In the genomic region with DNA sequence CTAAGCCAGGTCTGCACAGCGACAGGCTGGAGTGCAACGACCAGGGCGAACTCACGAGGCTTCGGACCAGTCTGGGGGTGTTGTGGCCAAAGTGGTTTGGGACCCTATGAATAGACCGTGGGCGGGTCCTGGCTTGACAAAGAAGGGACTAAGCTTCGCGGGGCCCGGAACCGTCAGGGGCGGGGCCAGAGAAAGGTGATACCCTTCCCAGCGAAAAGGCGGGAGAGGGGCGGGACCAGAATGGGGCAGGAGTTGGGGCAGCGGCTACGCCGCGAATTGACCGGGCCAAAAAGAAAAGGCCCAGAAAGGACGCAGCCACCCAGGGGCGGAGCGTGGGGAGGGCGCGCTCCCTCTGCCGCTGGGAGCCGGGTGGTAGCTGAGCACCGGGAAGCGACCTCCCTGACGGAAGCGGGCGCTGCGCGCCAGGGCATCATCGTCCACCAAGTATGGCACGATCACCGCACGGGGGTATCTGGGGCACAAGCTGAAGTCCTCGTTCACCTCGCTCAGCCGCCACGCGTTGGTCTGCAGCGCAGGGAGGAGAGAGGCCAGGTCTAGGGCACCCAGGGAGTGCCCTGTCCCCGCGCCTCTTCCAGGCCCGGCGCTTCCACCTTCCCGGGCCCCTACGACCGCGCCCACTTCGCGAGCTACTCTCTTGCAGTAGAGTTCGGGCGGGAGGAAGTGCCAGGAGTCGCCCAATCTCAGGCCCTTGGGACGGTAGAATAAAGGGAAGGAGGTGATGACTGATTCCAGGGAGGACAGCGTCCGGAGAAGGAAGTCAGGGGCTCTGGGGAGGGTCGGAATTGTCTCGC, we compare ENCODE assay signal across 8 cellular contexts. TPM values are rescaled to one million over a fixed set of nuclear protein-coding genes. Genes with fewer than 3 reads are reported as not detected.
A peak's percentile ranks its signal among the peaks of the same experiment; 100 is the strongest.
DNase-seq lines count a peak whose midpoint lies in the region; ATAC-seq, FAIRE-seq and TF ChIP-seq lines count a peak whose summit lies in the region.

No MANE protein-coding gene starts in this region.

- FAIRE-seq in D721Med (lab: Jason Lieb, UNC) = no peak

- H3K4me1 ChIP-seq in naive thymus-derived CD4-positive, alpha-beta T cell (ENCODE audit: control insufficient read depth in 2 of 2, insufficient read depth in 2 of 2, low read length in 2 of 2) = peaks cover 8 to 17% of the 10 kb centered on the region in 2 donors
- no peaks in the 10 kb centered on the region for H3K4me1 ChIP-seq in urinary bladder (ENCODE audit: insufficient read depth)

- H3K27ac ChIP-seq in naive thymus-derived CD4-positive, alpha-beta T cell (ENCODE audit: low read depth, low read length) = peak overlapping the region; percentile 68
- peak overlapping the region; percentile 40 for H3K27ac ChIP-seq in urinary bladder (ENCODE audit: low read depth)

- H3K27ac Mint-ChIP-seq in naive thymus-derived CD4-positive, alpha-beta T cell = peak overlapping the region in 8 of 9 donors; percentile 40 to 92 (median 83)

- H3K27me3 Mint-ChIP-seq in naive thymus-derived CD4-positive, alpha-beta T cell = no peaks in the 10 kb centered on the region

- H3K36me3 Mint-ChIP-seq in naive thymus-derived CD4-positive, alpha-beta T cell = no peaks in the 10 kb centered on the region

- ATAC-seq in HG03045 (IDR thresholded peaks at IDR 0.05; ENCODE audit: unreplicated experiment) (peak; percentile 51), GM18520 (IDR thresholded peaks at IDR 0.05; ENCODE audit: unreplicated experiment) (no peak)
- ATAC-seq in naive thymus-derived CD4-positive, alpha-beta T cell = peak; percentile 78

- no peaks in the 10 kb centered on the region for H3K27me3 ChIP-seq in naive thymus-derived CD4-positive, alpha-beta T cell (ENCODE audit: control insufficient read depth in 2 of 2, insufficient read depth in 2 of 2, low read length in 2 of 2)

- POLR2A ChIA-PET in naive thymus-derived CD4-positive, alpha-beta T cell (lab: Charles Lee) = interaction anchor here (0.7 to 28.2 kb wide), 20 partner anchors 9 to 154 kb away, joined by 3 to 738 read pairs (median 4); partner anchors contain the start of genes BSDC1, CCDC28B, HDAC1 and KPNA6

- H3K4me3 Mint-ChIP-seq in naive thymus-derived CD4-positive, alpha-beta T cell = peak overlapping the region; percentile 87 to 93 (median 91)

- H3K9me3 Mint-ChIP-seq in naive thymus-derived CD4-positive, alpha-beta T cell = no peaks in the 10 kb centered on the region

- H3K36me3 ChIP-seq in naive thymus-derived CD4-positive, alpha-beta T cell (ENCODE audit: control insufficient read depth in 2 of 3, insufficient read depth in 3 of 3, low read length in 3 of 3) = peaks cover 0 to 6% (median 0%) of the 10 kb centered on the region in 3 experiments
- no peaks in the 10 kb centered on the region for H3K36me3 ChIP-seq in urinary bladder (ENCODE audit: insufficient read depth)

- intact Hi-C loops in naive thymus-derived CD4-positive, alpha-beta T cell (cut with micrococcal nuclease) = loop anchor here (1.0 to 2.0 kb wide), 8 partner anchors 11 to 132 kb away; partner anchors contain the start of genes EIF3I (in 1 of the 2), HDAC1 (in 1 of the 2), LCK (in 1 of the 2) and TMEM234 (in 1 of the 2)

- peak; percentile 28 for TF ChIP-seq CTCF in D721Med (IDR thresholded peaks at IDR 0.05; ENCODE audit: insufficient read depth, missing control alignments)
- peak; percentile 31 for TF ChIP-seq CTCF in fibroblast of the aortic adventitia (IDR thresholded peaks at IDR 0.05; ENCODE audit: insufficient read depth, low read length)

- H3K9me3 ChIP-seq in naive thymus-derived CD4-positive, alpha-beta T cell (ENCODE audit: control insufficient read depth in 2 of 3, low read length in 3 of 3) = no peaks in the 10 kb centered on the region

- CTCF ChIA-PET in naive thymus-derived CD4-positive, alpha-beta T cell (lab: Charles Lee) = interaction anchor here (0.8 to 4.1 kb wide), 24 partner anchors 9 to 144 kb away, joined by 3 to 38 read pairs (median 6); partner anchors contain the start of genes HDAC1, LCK and MARCKSL1

- H3K4me1 Mint-ChIP-seq in naive thymus-derived CD4-positive, alpha-beta T cell = peaks cover 6 to 31% (median 22%) of the 10 kb centered on the region in 7 donors

- 2% methylated on average over 62 of the region's 62 CpGs for WGBS in urinary bladder

- H3K4me3 ChIP-seq in fibroblast of the aortic adventitia (ENCODE audit: low read depth, low read length) = peak overlapping the region; percentile 85
- H3K4me3 ChIP-seq in naive thymus-derived CD4-positive, alpha-beta T cell (ENCODE audit: low read length) = peak overlapping the region; percentile 94
- H3K4me3 ChIP-seq in urinary bladder (ENCODE audit: low read depth, low read length) = peak overlapping the region; percentile 53

- DNase-seq in D721Med (ENCODE audit: insufficient read length, low spot score) (no peak), NOMO-1 treated with DMSO at 0.1 percent for 48 hours (lab: John Stamatoyannopoulos, UW; ENCODE audit: unreplicated experiment) (peak; percentile 56), fibroblast of the aortic adventitia (ENCODE audit: low read depth) (peak; percentile 51)
- peak; percentile 41 for DNase-seq in activated T-helper 9 cell treated with anti-CD3 and anti-CD28 coated beads, Interleukin-2, amount 50 U/mL, for 16 hours (ENCODE audit: low read depth)
- DNase-seq in naive thymus-derived CD4-positive, alpha-beta T cell = peak in 7 of 9 donors; percentile 33 to 73 (median 57)

RNA-seq across cellular contexts. Expression of gene FAM167B, which starts 6.7 kb away (rescaled TPM):
- 1.4 and 2.1 TPM in 2 replicates for total RNA-seq in fibroblast of the aortic adventitia (ENCODE audit: low replicate concordance)
- 1 to 10 TPM in 3 of 5 experiments, under 1 TPM in 2; 0.48 to 2.0 (median 1.4) TPM for total RNA-seq in naive thymus-derived CD4-positive, alpha-beta T cell
- not detected for polyA plus RNA-seq in naive thymus-derived CD4-positive, alpha-beta T cell
- total RNA-seq in urinary bladder = 2.5 TPM
- polyA plus RNA-seq in urinary bladder = 8.2 TPM

RNA-seq across cellular contexts. Expression of gene LCK, which starts 10.7 kb away (rescaled TPM):
- not detected in 2 replicates for total RNA-seq in fibroblast of the aortic adventitia (ENCODE audit: low replicate concordance)
- 100 to 1,000 TPM; 245 to 509 (median 469) TPM for total RNA-seq in naive thymus-derived CD4-positive, alpha-beta T cell
- polyA plus RNA-seq in naive thymus-derived CD4-positive, alpha-beta T cell = 1,000 to 10,000 TPM in 1 of 2 donors, 100 to 1,000 TPM in 1; 897 to 1,109 TPM
- total RNA-seq in urinary bladder = 0.90 TPM
- polyA plus RNA-seq in urinary bladder = 2.1 TPM

RNA-seq across cellular contexts. Expression of gene EIF3I, which starts 18.1 kb away (rescaled TPM):
- total RNA-seq in fibroblast of the aortic adventitia (ENCODE audit: low replicate concordance) (217 and 284 TPM in 2 replicates), urinary bladder (102 TPM)
- 100 to 1,000 TPM in 3 of 5 experiments, 10 to 100 TPM in 2; 82.6 to 182 (median 104) TPM for total RNA-seq in naive thymus-derived CD4-positive, alpha-beta T cell
- polyA plus RNA-seq in naive thymus-derived CD4-positive, alpha-beta T cell = 100 to 1,000 TPM; 185 to 189 TPM
- 177 TPM for polyA plus RNA-seq in urinary bladder

RNA-seq across cellular contexts. Expression of gene TMEM234, which starts 18.2 kb away (rescaled TPM):
- total RNA-seq in fibroblast of the aortic adventitia (ENCODE audit: low replicate concordance) (18.3 and 21.0 TPM in 2 replicates), urinary bladder (16.1 TPM)
- total RNA-seq in naive thymus-derived CD4-positive, alpha-beta T cell = 10 to 100 TPM; 15.9 to 29.6 (median 21.4) TPM
- 1 to 10 TPM; 5.9 to 6.1 TPM for polyA plus RNA-seq in naive thymus-derived CD4-positive, alpha-beta T cell
- polyA plus RNA-seq in urinary bladder = 12.5 TPM

RNA-seq across cellular contexts. Expression of gene DCDC2B, which starts 31.5 kb away (rescaled TPM):
- total RNA-seq in fibroblast of the aortic adventitia (ENCODE audit: low replicate concordance) (not detected in 2 replicates), urinary bladder (not detected)
- total RNA-seq in naive thymus-derived CD4-positive, alpha-beta T cell = not detected
- polyA plus RNA-seq in naive thymus-derived CD4-positive, alpha-beta T cell = under 1 TPM in 1 of 2 donors, not detected in 1; 0.25 TPM
- polyA plus RNA-seq in urinary bladder = not detected

Comparison
In these comparisons a context has a peak if more than half of its experiments do, and no peak if none do; other contexts are left out.
1. RNA of gene LCK, which starts 10.7 kb away (total RNA-seq): 245 to 509 TPM in naive thymus-derived CD4-positive, alpha-beta T cell; 0.90 TPM in urinary bladder (single experiment) and not detected in fibroblast of the aortic adventitia; every median in the first group is over 100 times any median in the second.
2. Peak in every context shown above with its lines, with median percentiles within 50 percentile points of each other: H3K4me3 ChIP-seq.